9 cellular contexts compared by ENCODE assay signal in the genomic region with DNA sequence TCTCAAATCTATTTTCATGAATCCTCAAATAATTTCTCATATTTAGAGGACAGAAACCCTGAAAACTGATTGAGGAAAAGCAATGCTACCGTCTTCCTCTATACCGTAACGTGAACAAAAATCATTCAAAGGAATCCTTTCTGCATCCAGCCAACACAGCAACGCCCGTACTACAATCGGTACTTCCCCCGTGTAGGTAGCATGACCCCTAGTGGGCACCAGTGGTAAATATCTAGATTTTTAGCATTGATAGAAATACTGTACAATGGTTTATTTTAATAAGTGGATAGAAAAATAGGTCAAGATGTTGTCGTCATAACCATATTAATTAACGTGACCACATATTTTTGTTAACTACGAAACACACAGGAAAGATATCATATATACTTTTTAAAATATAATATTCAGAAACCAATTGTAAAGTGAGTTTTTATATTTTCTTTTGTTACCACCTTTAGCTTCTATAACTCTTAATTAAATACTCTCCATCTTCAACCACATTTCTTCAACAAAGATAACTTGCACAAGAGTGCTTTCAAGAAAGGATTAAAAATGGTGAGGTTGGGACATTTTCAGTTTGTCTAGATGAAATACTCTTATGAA.
DNase-seq lines count a peak whose midpoint lies in the region; ATAC-seq and TF ChIP-seq lines count a peak whose summit lies in the region.
"Had no signal": no experiment of that assay in that cellular context is flagged by ENCODE, and none has a peak within 500 bp of the region (broad histone marks: within the 10 kb centered on the region; RNA-seq: fewer than 3 reads in every experiment).

No MANE protein-coding gene starts in this region.

- H3K27ac ChIP-seq in KMS-11 (no peak overlapping the region), SJCRH30 (no peak overlapping the region), esophagus muscularis mucosa (replicated peaks in 1 of 4) (no peak overlapping the region)

- WGBS in esophagus muscularis mucosa = 11% methylated on average over 10 of the region's 10 CpGs

- TF ChIP-seq POLR2A in esophagus muscularis mucosa (IDR thresholded peaks at IDR 0.05; ENCODE audit: low read depth) = no peak

- no peak overlapping the region for H3K4me2 ChIP-seq in KMS-11

- no peaks in the 10 kb centered on the region for H3K27me3 ChIP-seq in KMS-11 (ENCODE audit: insufficient read depth, low read depth)
- no peaks in the 10 kb centered on the region for H3K27me3 ChIP-seq in SJCRH30
- H3K27me3 ChIP-seq in esophagus muscularis mucosa = no peaks in the 10 kb centered on the region

- H3K9ac ChIP-seq in KMS-11 = no peak overlapping the region

- H3K79me2 ChIP-seq in KMS-11 (ENCODE audit: insufficient read depth, low read depth) = no peaks in the 10 kb centered on the region

- DNase-seq in Right ventricle myocardium superior (no peak), cardiac septum (ENCODE audit: low spot score) (no peak), SJCRH30 (peak; percentile 57 to 75), esophagus muscularis mucosa (ENCODE audit: extremely low spot score) (no peak), non-pigmented ciliary epithelial cell (ENCODE audit: low read depth) (peak; percentile 17), GOT3 (lab: John Stamatoyannopoulos, UW) (no peak)

- H3K9me3 ChIP-seq in SJCRH30 (replicated peaks) (no peaks in the 10 kb centered on the region), esophagus muscularis mucosa (peaks cover 0 to 8% (median 7%) of the 10 kb centered on the region in 4 donors)

- H3K4me1 ChIP-seq in KMS-11 (ENCODE audit: low read depth, poor library complexity, severe bottlenecking) = no peaks in the 10 kb centered on the region
- H3K4me1 ChIP-seq in SJCRH30 = no peaks in the 10 kb centered on the region
- no peaks in the 10 kb centered on the region for H3K4me1 ChIP-seq in esophagus muscularis mucosa

- H3K4me3 ChIP-seq in KMS-11 (IDR thresholded peaks at IDR 0.05; ENCODE audit: insufficient read depth, low read depth, low read length) = no peak overlapping the region
- H3K4me3 ChIP-seq in SJCRH30 = 0 out of 2 replicates have a peak overlapping the region, but pooled peaks have one; percentile 17
- H3K4me3 ChIP-seq in esophagus muscularis mucosa = no peak overlapping the region

- intact Hi-C loops in Right ventricle myocardium superior (cut with DNase I) = loop anchor here (10.0 kb wide), 1 partner anchor 1021 kb away; no protein-coding TSS in a partner anchor
- intact Hi-C loops in cardiac septum (cut with DNase I) = no loop called here
- intact Hi-C loops in esophagus muscularis mucosa (cut with DNase I) = loop anchor here (5.0 kb wide), 1 partner anchor 1019 kb away; no protein-coding TSS in a partner anchor

- TF ChIP-seq CTCF in KMS-11 (conservative IDR thresholded peaks at IDR 0.05; ENCODE audit: low read depth, low read length) = peak; percentile 95
- TF ChIP-seq CTCF in esophagus muscularis mucosa (IDR thresholded peaks at IDR 0.05) = peak; percentile 37 to 62 (median 46)

- H2AFZ ChIP-seq in KMS-11 (ENCODE audit: low read depth) = peak overlapping the region; percentile 13; the same call in 1 of the 2 replicates

- TF ChIP-seq EP300 in esophagus muscularis mucosa (IDR thresholded peaks at IDR 0.05) = no peak

- no peaks in the 10 kb centered on the region for H4K20me1 ChIP-seq in KMS-11 (ENCODE audit: insufficient read depth)

- H3K36me3 ChIP-seq in KMS-11 (ENCODE audit: insufficient read depth) (no peaks in the 10 kb centered on the region), SJCRH30 (no peaks in the 10 kb centered on the region), esophagus muscularis mucosa (no peaks in the 10 kb centered on the region)

- peak; percentile 52 for ATAC-seq in Right ventricle myocardium superior (ENCODE audit: poor library complexity)
- ATAC-seq in GM21717 (IDR thresholded peaks at IDR 0.05; ENCODE audit: unreplicated experiment) = peak; percentile 80
- ATAC-seq: stimulated activated naive CD8-positive, alpha-beta T cell treated with anti-CD3 and anti-CD28 coated beads, Interleukin-15, amount 100 ng/mL, for 72 hours had no signal

Comparison
In these comparisons a context has a peak if more than half of its experiments do, and no peak if none do; other contexts are left out.
1. DNase-seq: peak in SJCRH30 (2 of 2) and non-pigmented ciliary epithelial cell (single experiment); none in Right ventricle myocardium superior (single experiment), cardiac septum (single experiment), esophagus muscularis mucosa (single experiment) and GOT3 (single experiment).